In the genomic region with DNA sequence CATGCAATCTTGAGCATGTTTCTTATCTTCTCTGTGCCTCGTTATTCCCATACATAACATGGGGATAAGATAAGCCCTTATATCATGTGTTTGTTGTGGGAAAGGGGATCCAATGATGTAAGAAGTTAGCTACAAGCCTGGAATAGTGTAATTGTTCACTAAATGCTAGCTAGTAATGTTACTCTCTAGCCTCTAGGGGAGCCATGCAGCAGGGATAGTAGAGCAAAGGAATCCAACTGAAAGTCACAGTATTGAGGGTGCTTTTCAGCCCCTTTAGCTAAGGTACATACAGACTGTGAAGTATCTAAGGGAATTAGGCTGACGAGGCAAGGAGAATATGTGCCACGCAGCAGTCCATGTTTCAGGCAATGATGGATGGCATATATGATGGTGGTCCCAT, we compare ENCODE assay signal across 8 cellular contexts.
DNase-seq lines count a peak whose midpoint lies in the region; TF ChIP-seq lines count a peak whose summit lies in the region.

No MANE protein-coding gene starts in this region.

- peak; percentile 71 for DNase-seq in NCI-H82 (lab: John Stamatoyannopoulos, UW)
- DNase-seq in NCI-H82 treated with DMSO at 0.1 percent for 48 hours (lab: John Stamatoyannopoulos, UW; ENCODE audit: unreplicated experiment): no peak
- no peak for DNase-seq in LNCaP clone FGC (ENCODE audit: low read depth)
- peak; percentile 5 to 45 for DNase-seq in T47D (ENCODE audit: low read depth in 1 of 2, low spot score in 1 of 2)
- peak; percentile 11 for DNase-seq in non-pigmented ciliary epithelial cell (ENCODE audit: low read depth)
- no peak for DNase-seq in activated CD4-positive, CD25-positive, alpha-beta regulatory T cell (lab: John Stamatoyannopoulos, UW)
- DNase-seq in NCI-H1048 (lab: John Stamatoyannopoulos, UW): no peak
- DNase-seq in stimulated activated CD4-positive, alpha-beta T cell treated with anti-CD3 and anti-CD28 coated beads, Interleukin-15, amount 100 ng/mL, for 24 hours: no peak

- in situ Hi-C loops in T47D (cut with HindIII; ENCODE audit: low pct_unique_long_range_greater_than_20kb, low sequenced_read_pairs): no loop called here

- no peak overlapping the region for H3K4me3 ChIP-seq in LNCaP clone FGC (ENCODE audit: low read depth, low read length)

- TF ChIP-seq CTCF in LNCaP clone FGC (IDR thresholded peaks at IDR 0.05; ENCODE audit: control insufficient read depth, extremely low read depth, insufficient read depth): peak; percentile 47

Comparison
In these comparisons a context has a peak if more than half of its experiments do, and no peak if none do; other contexts are left out.
1. DNase-seq: peak in NCI-H82 (single experiment), T47D (2 of 2) and non-pigmented ciliary epithelial cell (single experiment); none in NCI-H82 treated with DMSO at 0.1 percent for 48 hours (single experiment), LNCaP clone FGC (single experiment), activated CD4-positive, CD25-positive, alpha-beta regulatory T cell (0 of 4), NCI-H1048 (single experiment) and stimulated activated CD4-positive, alpha-beta T cell treated with anti-CD3 and anti-CD28 coated beads, Interleukin-15, amount 100 ng/mL, for 24 hours (single experiment).